8 cellular contexts compared by ENCODE assay signal in genomic region chr16:22296225-22297113, GRCh38. TPM values are rescaled to one million over a fixed set of nuclear protein-coding genes. Genes with fewer than 3 reads are reported as not detected.
DNase-seq lines count a peak whose midpoint lies in the region; ATAC-seq and TF ChIP-seq lines count a peak whose summit lies in the region.

No MANE protein-coding gene starts in this region.

- H3K27me3 ChIP-seq in Caco-2 (replicated peaks; ENCODE audit: control insufficient read depth, insufficient read depth, low read length): no peaks in the 10 kb centered on the region
- H3K27me3 ChIP-seq in gastrocnemius medialis: no peaks in the 10 kb centered on the region

- POLR2A ChIA-PET in Caco-2 (lab: Charles Lee) (interaction anchor here (0.5 to 1.1 kb wide), 3 partner anchors 79 to 140 kb away, joined by 3 to 16 read pairs (median 4); partner anchors contain the start of gene EEF2K), WTC11 (lab: Charles Lee) (no interaction called here)

- intact Hi-C loops in Caco-2 (cut with micrococcal nuclease; ENCODE audit: unreplicated experiment): loop anchor here (1.0 to 5.0 kb wide), 5 partner anchors 72 to 294 kb away; partner anchors contain the start of genes EEF2K and PDZD9
- intact Hi-C loops in gastrocnemius medialis (cut with DNase I; ENCODE audit: low total_unique reads): loop anchor here (1.0 to 5.0 kb wide), 7 partner anchors 76 to 1396 kb away; partner anchors contain the start of genes DCUN1D3, EEF2K, LYRM1 and MOSMO

- H3K36me3 Mint-ChIP-seq in Caco-2 (ENCODE audit: insufficient read depth, unreplicated experiment): peaks cover 44% of the 10 kb centered on the region
- no peaks in the 10 kb centered on the region for H3K36me3 Mint-ChIP-seq in WTC11

- BruUV-seq in Caco-2 (replicated peaks; lab: Mats Ljungman, UMichigan): no TSS peak

- peak overlapping the region; percentile 45 to 100 (median 58) for H3K27ac ChIP-seq in gastrocnemius medialis

- TF ChIP-seq CTCF in Caco-2 (IDR thresholded peaks at IDR 0.05; ENCODE audit: insufficient read depth in 1 of 2, low read depth in 1 of 2, low read length in 1 of 2, severe bottlenecking in 1 of 2, unreplicated experiment in 1 of 2) (no peak), WTC11 (IDR thresholded peaks at IDR 0.05) (no peak), gastrocnemius medialis (IDR thresholded peaks at IDR 0.05 in 4 of 5, conservative IDR thresholded peaks at IDR 0.05 in 1 of 5) (no peak)

- H3K36me3 ChIP-seq in Caco-2 (ENCODE audit: control insufficient read depth, insufficient read depth, low read length) (no peaks in the 10 kb centered on the region), gastrocnemius medialis (no peaks in the 10 kb centered on the region)

- H3K4me1 Mint-ChIP-seq in Caco-2 (ENCODE audit: low read depth, unreplicated experiment) (peaks cover 13% of the 10 kb centered on the region), WTC11 (peaks cover 34% of the 10 kb centered on the region)

- in situ Hi-C loops in gastrocnemius medialis (cut with MboI; ENCODE audit: low sequenced_read_pairs in 4 of 4): loop anchor here (5.0 to 25.0 kb wide), 3 partner anchors 99 to 292 kb away; partner anchors contain the start of genes MOSMO (in 4 of the 4) and PDZD9 (in 4 of the 4)

- CTCF ChIA-PET in Caco-2 (lab: Charles Lee): interaction anchor here (0.8 to 1.0 kb wide), 2 partner anchors 9 to 90 kb away, joined by 3 to 4 read pairs; partner anchors contain the start of gene EEF2K
- CTCF ChIA-PET in WTC11 (lab: Charles Lee): interaction anchor here (1.4 to 1.9 kb wide), 2 partner anchors 90 to 101 kb away, joined by 3 to 8 read pairs; partner anchors contain the start of gene EEF2K

- peak overlapping the region; percentile 83 for H3K27ac Mint-ChIP-seq in Caco-2 (ENCODE audit: unreplicated experiment)
- H3K27ac Mint-ChIP-seq in WTC11: no peak overlapping the region; the same call in 1 of the 2 replicates

- H3K4me1 ChIP-seq in Caco-2 (peaks cover 5% of the 10 kb centered on the region), gastrocnemius medialis (peaks cover 12 to 18% of the 10 kb centered on the region in 2 donors)

- H3K27me3 Mint-ChIP-seq in Caco-2 (ENCODE audit: insufficient read depth, unreplicated experiment): no peaks in the 10 kb centered on the region
- no peaks in the 10 kb centered on the region for H3K27me3 Mint-ChIP-seq in WTC11 (ENCODE audit: low read depth)

- H3K4me3 Mint-ChIP-seq in Caco-2 (ENCODE audit: unreplicated experiment) (peak overlapping the region; percentile 82), WTC11 (peak overlapping the region; percentile 94)

- DNase-seq in Caco-2 (no peak), WTC11 (ENCODE audit: low spot score) (no peak), glomerular endothelial cell (ENCODE audit: extremely low read depth, low read depth, low spot score) (peak; percentile 67), gastrocnemius medialis (no peak), activated gamma-delta T cell (lab: John Stamatoyannopoulos, UW) (no peak), epidermal melanocyte (ENCODE audit: insufficient read length, low spot score) (no peak)

- H3K4me3 ChIP-seq in Caco-2 (ENCODE audit: low read depth, low read length) (peak overlapping the region; percentile 48), gastrocnemius medialis (peak overlapping the region; percentile 65 to 95 (median 76))

- ATAC-seq in HG03378 (IDR thresholded peaks at IDR 0.05; ENCODE audit: unreplicated experiment): peak; percentile 1
- peak; percentile 5; the same call in 1 of the 2 replicates for ATAC-seq in WTC11
- ATAC-seq in gastrocnemius medialis: no peak
- ATAC-seq in HG02970 (IDR thresholded peaks at IDR 0.05; ENCODE audit: low FRiP score, unreplicated experiment): no peak

- H3K9me3 Mint-ChIP-seq in Caco-2 (ENCODE audit: unreplicated experiment) (no peaks in the 10 kb centered on the region), WTC11 (no peaks in the 10 kb centered on the region)

- H3K9me3 ChIP-seq in Caco-2 (no peaks in the 10 kb centered on the region), gastrocnemius medialis (no peaks in the 10 kb centered on the region)

- TF ChIP-seq POLR2A in gastrocnemius medialis (IDR thresholded peaks at IDR 0.05): no peak

TF ChIP-seq in WTC11, 78 proteins besides CTCF, POLR2A, EP300 and RAD21:
- no peak for TF ChIP-seq ATF1 (CRISPR knock-in tag; IDR thresholded peaks at IDR 0.05)
- no peak for TF ChIP-seq ZNF317 (CRISPR knock-in tag; IDR thresholded peaks at IDR 0.05; ENCODE audit: borderline replicate concordance, low read depth)
- no peak for TF ChIP-seq ZMAT4 (CRISPR knock-in tag; IDR thresholded peaks at IDR 0.05)
- no peak for TF ChIP-seq ZNF232 (CRISPR knock-in tag; IDR thresholded peaks at IDR 0.05)
- no peak for TF ChIP-seq HMGA2 (CRISPR knock-in tag; IDR thresholded peaks at IDR 0.05)
- no peak for TF ChIP-seq KAT7 (CRISPR knock-in tag; IDR thresholded peaks at IDR 0.05; ENCODE audit: borderline replicate concordance)
- TF ChIP-seq OVOL2 (CRISPR knock-in tag; IDR thresholded peaks at IDR 0.05; ENCODE audit: borderline replicate concordance): no peak
- no peak for TF ChIP-seq NFATC4 (CRISPR knock-in tag; IDR thresholded peaks at IDR 0.05)
- TF ChIP-seq ZBTB21 (CRISPR knock-in tag; IDR thresholded peaks at IDR 0.05; ENCODE audit: borderline replicate concordance): no peak
- TF ChIP-seq RELA (CRISPR knock-in tag; IDR thresholded peaks at IDR 0.05; ENCODE audit: borderline replicate concordance): no peak
- no peak for TF ChIP-seq ZNF425 (CRISPR knock-in tag; conservative IDR thresholded peaks at IDR 0.05)
- no peak for TF ChIP-seq FOXP1 (CRISPR knock-in tag; IDR thresholded peaks at IDR 0.05; ENCODE audit: borderline replicate concordance)
- no peak for TF ChIP-seq ELF4 (CRISPR knock-in tag; IDR thresholded peaks at IDR 0.05; ENCODE audit: low read depth)
- no peak for TF ChIP-seq CDX4 (CRISPR knock-in tag; IDR thresholded peaks at IDR 0.05; ENCODE audit: borderline replicate concordance)
- TF ChIP-seq ZNF121 (CRISPR knock-in tag; IDR thresholded peaks at IDR 0.05): no peak
- TF ChIP-seq RORB (CRISPR knock-in tag; IDR thresholded peaks at IDR 0.05): no peak
- no peak for TF ChIP-seq USF1 (CRISPR knock-in tag; IDR thresholded peaks at IDR 0.05)
- no peak for TF ChIP-seq TEAD1 (CRISPR knock-in tag; IDR thresholded peaks at IDR 0.05)
- TF ChIP-seq ZSCAN18 (CRISPR knock-in tag; IDR thresholded peaks at IDR 0.05): no peak
- TF ChIP-seq ZNF138 (CRISPR knock-in tag; conservative IDR thresholded peaks at IDR 0.05): no peak

RNA-seq across cellular contexts. Expression of gene POLR3E, which starts 0.7 kb away (rescaled TPM):
- 68.7 and 70.8 TPM in 2 replicates for total RNA-seq in Caco-2 (2022)
- total RNA-seq in WTC11 (2021): 62.2 to 73.5 TPM (median 68.0 TPM) in 3 replicates
- 25.0 and 27.0 TPM in 2 replicates for total RNA-seq in glomerular endothelial cell
- total RNA-seq in gastrocnemius medialis: 100 to 1,000 TPM; 105 to 182 (median 116) TPM

Comparison
In these comparisons a context has a peak if more than half of its experiments do, and no peak if none do; other contexts are left out.
1. ATAC-seq: peak in HG03378 (single experiment) and WTC11 (single experiment); none in gastrocnemius medialis (0 of 2) and HG02970 (single experiment).